Comparison of ENCODE assay signal across 13 cellular contexts in genomic region chr13:36817996-36818395, GRCh38. TPM values are rescaled to one million over a fixed set of nuclear protein-coding genes. Genes with fewer than 3 reads are reported as not detected.
DNase-seq lines count a peak whose midpoint lies in the region; ATAC-seq and TF ChIP-seq lines count a peak whose summit lies in the region.
"Had no signal": no experiment of that assay in that cellular context is flagged by ENCODE, and none has a peak within 500 bp of the region (broad histone marks: within the 10 kb centered on the region; RNA-seq: fewer than 3 reads in every experiment).

No MANE protein-coding gene starts in this region.

- H3K4me1 Mint-ChIP-seq in MCF 10A (ENCODE audit: insufficient read depth, unreplicated experiment) (peaks cover 19% of the 10 kb centered on the region), T-helper 17 cell (peaks cover 26% of the 10 kb centered on the region)
- peaks cover 40% of the 10 kb centered on the region for H3K4me1 Mint-ChIP-seq in stimulated activated naive CD8-positive, alpha-beta T cell treated with anti-CD3 and anti-CD28 coated beads, Interleukin-15, amount 100 ng/mL, for 72 hours

- POLR2A ChIA-PET in MCF 10A (lab: Yijun Ruan, JAX) = interaction anchor here (0.9 kb wide), 1 partner anchor 9 kb away, joined by 3 read pairs; no protein-coding TSS in a partner anchor

- no TSS peak for BruUV-seq in MCF 10A (replicated peaks; lab: Mats Ljungman, UMichigan)

- no peak overlapping the region for H3K27ac Mint-ChIP-seq in MCF 10A (ENCODE audit: low read depth, unreplicated experiment)
- peak overlapping the region; percentile 93 for H3K27ac Mint-ChIP-seq in T-helper 17 cell
- no peak overlapping the region for H3K27ac Mint-ChIP-seq in stimulated activated naive CD8-positive, alpha-beta T cell treated with anti-CD3 and anti-CD28 coated beads, Interleukin-15, amount 100 ng/mL, for 72 hours

- H3K4me2 ChIP-seq in hepatocyte = peak overlapping the region; percentile 82

- no peak for TF ChIP-seq CTCF in MCF 10A (IDR thresholded peaks at IDR 0.05; ENCODE audit: unreplicated experiment)
- no peak for TF ChIP-seq CTCF in breast epithelium (IDR thresholded peaks at IDR 0.05)
- TF ChIP-seq CTCF in hepatocyte (IDR thresholded peaks at IDR 0.05; ENCODE audit: poor library complexity) = no peak

- no peaks in the 10 kb centered on the region for H4K20me1 ChIP-seq in hepatocyte (ENCODE audit: insufficient read depth, poor library complexity, severe bottlenecking)

- no peaks in the 10 kb centered on the region for H3K27me3 ChIP-seq in breast epithelium
- no peaks in the 10 kb centered on the region for H3K27me3 ChIP-seq in hepatocyte
- H3K27me3 ChIP-seq: adrenal gland had no signal

- no peaks in the 10 kb centered on the region for H3K36me3 Mint-ChIP-seq in MCF 10A (ENCODE audit: insufficient read depth, unreplicated experiment)
- no peaks in the 10 kb centered on the region for H3K36me3 Mint-ChIP-seq in T-helper 17 cell (ENCODE audit: low read depth)

- no peaks in the 10 kb centered on the region for H3K9me2 ChIP-seq in hepatocyte (replicated peaks; ENCODE audit: insufficient read depth)

- intact Hi-C loops in MCF 10A (cut with micrococcal nuclease) (no loop called here), breast epithelium (cut with DNase I; ENCODE audit: low total_unique reads) (loop anchor here (5.0 kb wide), 1 partner anchor 491 kb away; no protein-coding TSS in a partner anchor)

- H3K9me3 Mint-ChIP-seq in MCF 10A (ENCODE audit: unreplicated experiment) = no peaks in the 10 kb centered on the region
- peaks cover 0 to 7% of the 10 kb centered on the region in 2 donors for H3K9me3 Mint-ChIP-seq in stimulated activated naive CD8-positive, alpha-beta T cell treated with anti-CD3 and anti-CD28 coated beads, Interleukin-15, amount 100 ng/mL, for 72 hours

- H3K79me2 ChIP-seq in hepatocyte = peaks cover 36% of the 10 kb centered on the region

- no peak for TF ChIP-seq POLR2A in breast epithelium (IDR thresholded peaks at IDR 0.05)

- no peak for DNase-seq in MCF 10A (ENCODE audit: unreplicated experiment)
- DNase-seq in breast epithelium (ENCODE audit: low spot score in 2 of 2) = no peak
- no peak for DNase-seq in T-helper 17 cell
- DNase-seq in hepatocyte (ENCODE audit: low spot score) = no peak
- no peak for DNase-seq in stimulated activated naive CD8-positive, alpha-beta T cell treated with anti-CD3 and anti-CD28 coated beads, Interleukin-15, amount 100 ng/mL, for 72 hours
- no peak for DNase-seq in DMS 273 treated with DMSO at 0.1 percent for 48 hours (lab: John Stamatoyannopoulos, UW)
- no peak for DNase-seq in NCI-H187 (lab: John Stamatoyannopoulos, UW)
- DNase-seq: adrenal gland, islet precursor cell, MV-4-11, T1000 had no signal

- H3K27ac ChIP-seq in breast epithelium = no peak overlapping the region
- no peak overlapping the region for H3K27ac ChIP-seq in hepatocyte
- H3K27ac ChIP-seq: epithelial cell of prostate had no signal

- H2AFZ ChIP-seq in hepatocyte = peak overlapping the region; percentile 79

- no peaks in the 10 kb centered on the region for H3K27me3 Mint-ChIP-seq in MCF 10A (ENCODE audit: insufficient read depth, unreplicated experiment)
- H3K27me3 Mint-ChIP-seq in T-helper 17 cell = peaks cover 16% of the 10 kb centered on the region
- peaks cover 14% of the 10 kb centered on the region for H3K27me3 Mint-ChIP-seq in stimulated activated naive CD8-positive, alpha-beta T cell treated with anti-CD3 and anti-CD28 coated beads, Interleukin-15, amount 100 ng/mL, for 72 hours

- H3K4me1 ChIP-seq in breast epithelium = peaks cover 0 to 10% of the 10 kb centered on the region in 2 donors
- H3K4me1 ChIP-seq in hepatocyte (ENCODE audit: insufficient read depth) = peaks cover 14% of the 10 kb centered on the region

- ATAC-seq in T-helper 17 cell (no peak), HG03196 (IDR thresholded peaks at IDR 0.05; ENCODE audit: unreplicated experiment) (no peak)
- no peak for ATAC-seq in stimulated activated naive CD8-positive, alpha-beta T cell treated with anti-CD3 and anti-CD28 coated beads, Interleukin-15, amount 100 ng/mL, for 72 hours

- H3K9me3 ChIP-seq in breast epithelium (no peaks in the 10 kb centered on the region), T-helper 17 cell (ENCODE audit: control insufficient read depth, low read length, poor library complexity, severe bottlenecking) (no peaks in the 10 kb centered on the region), hepatocyte (ENCODE audit: low read depth) (no peaks in the 10 kb centered on the region)
- H3K9me3 ChIP-seq: adrenal gland had no signal

- H3K36me3 ChIP-seq in breast epithelium = no peaks in the 10 kb centered on the region
- H3K36me3 ChIP-seq in hepatocyte (replicated peaks; ENCODE audit: insufficient read depth, low read depth) = no peaks in the 10 kb centered on the region
- H3K36me3 ChIP-seq: adrenal gland had no signal

- WGBS in hepatocyte (ENCODE audit: low lambda C conversion rate, missing lambda C conversion rate) = 50% methylated on average over 4 of the region's 4 CpGs

- CTCF ChIA-PET in MCF 10A (lab: Yijun Ruan, JAX) = interaction anchor here (0.6 kb wide), 1 partner anchor 40 kb away, joined by 3 read pairs; no protein-coding TSS in a partner anchor

- H3K4me3 Mint-ChIP-seq in MCF 10A (ENCODE audit: unreplicated experiment) (peak overlapping the region; percentile 94), T-helper 17 cell (peak overlapping the region; percentile 95)
- peak overlapping the region; percentile 94 to 96 for H3K4me3 Mint-ChIP-seq in stimulated activated naive CD8-positive, alpha-beta T cell treated with anti-CD3 and anti-CD28 coated beads, Interleukin-15, amount 100 ng/mL, for 72 hours

- H3K4me3 ChIP-seq in breast epithelium (peak overlapping the region in 1 of 3 donors; percentile 87), hepatocyte (no peak overlapping the region)

RNA-seq across cellular contexts. Expression of gene RFXAP, which starts 1.0 kb away (rescaled TPM):
- total RNA-seq in MCF 10A (2022) (6.1 and 8.1 TPM in 2 replicates), breast epithelium (1 to 10 TPM; 3.8 to 6.6 (median 5.9) TPM), T-helper 17 cell (1 to 10 TPM; 4.2 to 6.1 TPM), hepatocyte (2.7 and 2.9 TPM in 2 replicates)
- 3.1 and 5.8 TPM in 2 replicates for polyA plus RNA-seq in hepatocyte
